ENCODE assay signal across 8 cellular contexts in genomic region chr13:30465541-30466357, GRCh38. TPM values are rescaled to one million over a fixed set of nuclear protein-coding genes. Genes with fewer than 3 reads are reported as not detected.
DNase-seq lines count a peak whose midpoint lies in the region; ATAC-seq and TF ChIP-seq lines count a peak whose summit lies in the region.

Gene HMGB1 (minus strand): TSS chr13:30465936. CDS start chr13:30463680, 2,256 bp downstream.

- H3K9ac ChIP-seq in smooth muscle cell (ENCODE audit: low read depth), result peak within 1 kb of the TSS; percentile 92

- H3K4me1 Mint-ChIP-seq in WTC11, result peaks cover 18% of the 10 kb centered on the region

- under 1% methylated on average over 53 of the region's 64 CpGs for WGBS in smooth muscle cell (ENCODE audit: low lambda C conversion rate)

- peaks cover 15% of the 10 kb centered on the region for H3F3A ChIP-seq in smooth muscle cell (ENCODE audit: low read depth)

- H4K20me1 ChIP-seq in smooth muscle cell (ENCODE audit: low read depth), result peaks cover 6% of the 10 kb centered on the region

- H3K9me3 Mint-ChIP-seq in WTC11, result no peaks in the 10 kb centered on the region

- H3K4me3 ChIP-seq in AG04450 (ENCODE audit: low read depth, low read length) (peak within 1 kb of the TSS; percentile 64), cardiac fibroblast (replicated peaks in 1 of 2; ENCODE audit: low read depth in 2 of 2, low read length in 2 of 2) (peak within 1 kb of the TSS; percentile 56 to 65), smooth muscle cell (peak within 1 kb of the TSS; percentile 88)

- ATAC-seq in GM18909 (IDR thresholded peaks at IDR 0.05; ENCODE audit: poor library complexity, unreplicated experiment) (peak; percentile 86), HG03175 (IDR thresholded peaks at IDR 0.05; ENCODE audit: unreplicated experiment) (peak; percentile 88), WTC11 (peak; percentile 97)

- H3K4me2 ChIP-seq in smooth muscle cell, result peak within 1 kb of the TSS; percentile 87

- H3K27me3 ChIP-seq in AG04450 (ENCODE audit: control insufficient read depth, insufficient read depth, low read length) (no peaks in the 10 kb centered on the region), smooth muscle cell (ENCODE audit: low read depth) (no peaks in the 10 kb centered on the region)

- H3K4me3 Mint-ChIP-seq in WTC11, result peak within 1 kb of the TSS; percentile 83

- peaks cover 28% of the 10 kb centered on the region for H3K36me3 Mint-ChIP-seq in WTC11

- H3K36me3 ChIP-seq in smooth muscle cell (ENCODE audit: low read depth), result peaks cover 4% of the 10 kb centered on the region

- POLR2A ChIA-PET in AG04450 (lab: Yijun Ruan, JAX) (interaction anchor here (0.7 to 2.5 kb wide), 8 partner anchors 44 to 620 kb away, joined by 3 to 18 read pairs (median 5); partner anchors contain the start of genes KATNAL1, UBE2L5 and USPL1), WTC11 (lab: Charles Lee) (interaction anchor here (0.7 to 2.2 kb wide), 14 partner anchors 10 to 334 kb away, joined by 3 to 13 read pairs (median 3); partner anchors contain the start of gene UBE2L5)

- TF ChIP-seq CTCF in AG04450 (IDR thresholded peaks at IDR 0.05; ENCODE audit: low read depth, low read length) (no peak), WTC11 (IDR thresholded peaks at IDR 0.05) (no peak), cardiac fibroblast (IDR thresholded peaks at IDR 0.05; ENCODE audit: low read depth, low read length) (no peak), smooth muscle cell (IDR thresholded peaks at IDR 0.05; ENCODE audit: borderline replicate concordance, insufficient read depth, poor library complexity, severe bottlenecking) (no peak)

- H3K27me3 Mint-ChIP-seq in WTC11 (ENCODE audit: low read depth), result peaks cover 3% of the 10 kb centered on the region; the same call in 1 of the 2 replicates

- CTCF ChIA-PET in AG04450 (lab: Charles Lee), result interaction anchor here (0.6 to 1.3 kb wide), 2 partner anchors 60 to 579 kb away, joined by 3 to 6 read pairs; no protein-coding TSS in a partner anchor
- CTCF ChIA-PET in WTC11 (lab: Charles Lee), result interaction anchor here (0.8 to 1.4 kb wide), 3 partner anchors 14 to 579 kb away, joined by 3 read pairs; no protein-coding TSS in a partner anchor

- peak; percentile 97 for DNase-seq in AG04450 (ENCODE audit: low read depth, low spot score)
- peak; percentile 94 for DNase-seq in NCI-H226
- DNase-seq in WTC11 (ENCODE audit: low spot score), result peak; percentile 97
- DNase-seq in cardiac fibroblast (ENCODE audit: low read depth in 2 of 2), result peak; percentile 99
- DNase-seq in iPS-NIHi7 (ENCODE audit: extremely low spot score), result peak; percentile 96
- DNase-seq in smooth muscle cell (lab: John Stamatoyannopoulos, UW; ENCODE audit: unreplicated experiment), result peak; percentile 80

- H3K27ac Mint-ChIP-seq in WTC11, result peak within 1 kb of the TSS; percentile 95

- H3K79me2 ChIP-seq in smooth muscle cell (ENCODE audit: low read depth), result peaks cover 27% of the 10 kb centered on the region

- H3K9me3 ChIP-seq in AG04450 (ENCODE audit: control insufficient read depth, insufficient read depth, low read length) (no peaks in the 10 kb centered on the region), smooth muscle cell (replicated peaks; ENCODE audit: low read depth) (no peaks in the 10 kb centered on the region)

- H3K4me1 ChIP-seq in smooth muscle cell (ENCODE audit: low read depth), result peaks cover 20% of the 10 kb centered on the region

- peak within 1 kb of the TSS; percentile 84 for H3K27ac ChIP-seq in AG04450 (ENCODE audit: low read depth, low read length)
- peak within 1 kb of the TSS; percentile 96 for H3K27ac ChIP-seq in smooth muscle cell (ENCODE audit: low read depth)

- no peak within 1 kb of the TSS for H2AFZ ChIP-seq in smooth muscle cell (ENCODE audit: low read depth)

TF ChIP-seq in WTC11, 78 proteins besides CTCF, POLR2A, EP300 and RAD21 (continues in another document):
- TF ChIP-seq JAZF1 (CRISPR knock-in tag; IDR thresholded peaks at IDR 0.05) (no peak), ZBTB21 (CRISPR knock-in tag; IDR thresholded peaks at IDR 0.05; ENCODE audit: borderline replicate concordance) (no peak), SMAD3 (CRISPR knock-in tag; IDR thresholded peaks at IDR 0.05; ENCODE audit: borderline replicate concordance) (no peak), GRHL2 (CRISPR knock-in tag; IDR thresholded peaks at IDR 0.05; ENCODE audit: insufficient replicate concordance, severe bottlenecking) (no peak), AFF4 (CRISPR knock-in tag; IDR thresholded peaks at IDR 0.05; ENCODE audit: borderline replicate concordance) (no peak), ZNF219 (CRISPR knock-in tag; IDR thresholded peaks at IDR 0.05; ENCODE audit: borderline replicate concordance) (no peak), NFYB (CRISPR knock-in tag; conservative IDR thresholded peaks at IDR 0.05; ENCODE audit: low read depth) (peak; percentile 85), ZNF317 (CRISPR knock-in tag; IDR thresholded peaks at IDR 0.05; ENCODE audit: borderline replicate concordance, low read depth) (no peak), ATF1 (CRISPR knock-in tag; IDR thresholded peaks at IDR 0.05) (no peak), CBFB (CRISPR knock-in tag; IDR thresholded peaks at IDR 0.05; ENCODE audit: low read depth) (no peak), PRRX2 (CRISPR knock-in tag; IDR thresholded peaks at IDR 0.05) (no peak), E2F5 (CRISPR knock-in tag; IDR thresholded peaks at IDR 0.05) (peak; percentile 88), MXD4 (CRISPR knock-in tag; IDR thresholded peaks at IDR 0.05; ENCODE audit: borderline replicate concordance) (no peak), CDX4 (CRISPR knock-in tag; IDR thresholded peaks at IDR 0.05; ENCODE audit: borderline replicate concordance) (no peak), STAT6 (CRISPR knock-in tag; conservative IDR thresholded peaks at IDR 0.05; ENCODE audit: low read depth) (no peak)

RNA-seq across cellular contexts. Expression of gene HMGB1, which starts in this region (rescaled TPM):
- polyA plus RNA-seq in AG04450 (2011; rRNA removed) (186 and 223 TPM in 2 replicates), smooth muscle cell (603 and 627 TPM in 2 replicates)
- 32.6 and 53.5 TPM in 2 replicates for polyA minus RNA-seq in AG04450 (2011; rRNA and poly(A)+ RNA removed)
- total RNA-seq in WTC11 (2021) (611 to 640 TPM (median 616 TPM) in 3 replicates), smooth muscle cell (570 and 581 TPM in 2 replicates)

Comparison
In these comparisons a context has a peak if more than half of its experiments do, and no peak if none do; other contexts are left out.
1. Peak in every context shown above with its lines: DNase-seq, ATAC-seq, H3K4me3 ChIP-seq and H3K27ac ChIP-seq.